21 cellular contexts compared by ENCODE assay signal in the genomic region with DNA sequence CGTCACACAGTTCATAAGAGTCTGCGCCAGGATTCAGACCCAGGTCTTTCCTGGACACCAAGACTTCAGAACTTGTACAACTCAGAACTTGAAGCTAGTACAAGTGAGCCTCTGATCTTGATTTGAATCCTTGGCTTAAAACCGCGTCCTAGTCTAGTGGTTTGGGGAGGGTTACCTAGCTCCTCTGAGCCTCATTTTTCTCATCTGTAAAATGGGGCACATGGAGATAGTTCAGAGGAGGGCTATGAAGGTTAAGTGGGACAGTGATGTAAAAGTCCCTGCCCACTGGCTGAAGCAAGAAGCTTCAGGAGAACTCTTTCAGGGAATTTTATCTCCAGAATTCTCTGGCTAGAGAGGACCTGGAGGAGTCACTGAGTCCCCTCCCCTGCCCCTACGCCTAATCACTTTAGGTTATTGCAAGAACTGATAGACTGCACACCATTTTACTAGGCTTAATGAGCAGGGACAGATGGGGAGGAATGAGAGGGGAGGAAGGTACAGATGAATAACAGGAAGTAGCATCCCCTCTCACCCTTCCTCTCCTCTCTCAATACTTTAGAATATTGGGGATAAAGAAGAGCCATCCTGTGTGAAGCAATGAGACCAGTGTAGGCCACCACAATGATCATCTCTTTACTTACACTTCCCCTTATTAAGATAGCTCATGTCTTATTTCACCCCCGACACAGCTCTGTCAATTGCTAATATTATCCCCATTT. TPM values are rescaled to one million over a fixed set of nuclear protein-coding genes. Genes with fewer than 3 reads are reported as not detected.
DNase-seq lines count a peak whose midpoint lies in the region; ATAC-seq and TF ChIP-seq lines count a peak whose summit lies in the region.
"Had no signal": no experiment of that assay in that cellular context is flagged by ENCODE, and none has a peak within 500 bp of the region (broad histone marks: within the 10 kb centered on the region; RNA-seq: fewer than 3 reads in every experiment).

No MANE protein-coding gene starts in this region.

- H3K27me3 Mint-ChIP-seq in activated T-helper 17 cell treated with anti-CD3 and anti-CD28 coated beads, Interleukin-2, amount 50 U/mL, for 72 hours: no peaks in the 10 kb centered on the region
- H3K27me3 Mint-ChIP-seq: brain; stimulated activated naive CD8-positive, alpha-beta T cell treated with anti-CD3 and anti-CD28 coated beads, Interleukin-15, Interleukin-2, amounts not matched to agents 100 ng/mL and 50 ng/mL, for 24 hours had no signal

- H3K9me3 Mint-ChIP-seq in activated T-helper 17 cell treated with anti-CD3 and anti-CD28 coated beads, Interleukin-2, amount 50 U/mL, for 72 hours: no peaks in the 10 kb centered on the region
- H3K9me3 Mint-ChIP-seq: activated T-cell treated with anti-CD3 and anti-CD28 coated beads, Interleukin-2, amount 50 U/mL, for 72 hours; stimulated activated naive CD8-positive, alpha-beta T cell treated with anti-CD3 and anti-CD28 coated beads, Interleukin-15, Interleukin-2, amounts not matched to agents 100 ng/mL and 50 ng/mL, for 24 hours had no signal

- H3K4me3 Mint-ChIP-seq in activated T-helper 17 cell treated with anti-CD3 and anti-CD28 coated beads, Interleukin-2, amount 50 U/mL, for 72 hours: no peak overlapping the region
- H3K4me3 Mint-ChIP-seq: activated T-cell treated with anti-CD3 and anti-CD28 coated beads, Interleukin-2, amount 50 U/mL, for 72 hours; brain; stimulated activated naive CD8-positive, alpha-beta T cell treated with anti-CD3 and anti-CD28 coated beads, Interleukin-15, Interleukin-2, amounts not matched to agents 100 ng/mL and 50 ng/mL, for 24 hours had no signal

- in situ Hi-C loops in KBM-7 (cut with MboI; ENCODE audit: low pct_unique_long_range_greater_than_20kb, low sequenced_read_pairs): no loop called here

- no peaks in the 10 kb centered on the region for H3K36me3 Mint-ChIP-seq in activated T-helper 17 cell treated with anti-CD3 and anti-CD28 coated beads, Interleukin-2, amount 50 U/mL, for 72 hours (ENCODE audit: low read depth)
- H3K36me3 Mint-ChIP-seq: brain had no signal

- H3K27ac Mint-ChIP-seq in activated T-helper 17 cell treated with anti-CD3 and anti-CD28 coated beads, Interleukin-2, amount 50 U/mL, for 72 hours: no peak overlapping the region
- H3K27ac Mint-ChIP-seq: activated naive CD4-positive, alpha-beta T cell treated with anti-CD3 and anti-CD28 coated beads, Interleukin-2, amount 50 U/mL, for 72 hours; activated T-cell treated with anti-CD3 and anti-CD28 coated beads, Interleukin-2, amount 50 U/mL, for 72 hours; brain; stimulated activated naive CD8-positive, alpha-beta T cell treated with anti-CD3 and anti-CD28 coated beads, Interleukin-15, Interleukin-2, amounts not matched to agents 100 ng/mL and 50 ng/mL, for 24 hours had no signal

- no peaks in the 10 kb centered on the region for H3K4me1 Mint-ChIP-seq in activated T-helper 17 cell treated with anti-CD3 and anti-CD28 coated beads, Interleukin-2, amount 50 U/mL, for 72 hours

- intact Hi-C loops in head of caudate nucleus (cut with DNase I): loop anchor here (10.0 kb wide), 2 partner anchors 90 to 160 kb away; a partner anchor contains a TSS

- ATAC-seq in activated T-helper 17 cell treated with anti-CD3 and anti-CD28 coated beads, Interleukin-2, amount 50 U/mL, for 72 hours (replicated peaks): no peak
- ATAC-seq: activated naive CD4-positive, alpha-beta T cell treated with anti-CD3 and anti-CD28 coated beads, Interleukin-2, amount 50 U/mL, for 72 hours; activated T-cell treated with anti-CD3 and anti-CD28 coated beads, Interleukin-2, amount 50 U/mL, for 72 hours; left cardiac atrium; sciatic nerve had no signal

- DNase-seq in AML-193 (lab: John Stamatoyannopoulos, UW): peak; percentile 76 to 79
- DNase-seq in KBM-7: peak; percentile 81
- DNase-seq in medulla oblongata (ENCODE audit: extremely low spot score): peak; percentile 34
- no peak for DNase-seq in D341Med (ENCODE audit: low spot score)
- no peak for DNase-seq in head of caudate nucleus
- no peak for DNase-seq in activated CD4-positive, alpha-beta T cell treated with anti-CD3 and anti-CD28 coated beads, Interleukin-2, amount 50 U/mL, for 4 hours
- DNase-seq: activated T-cell treated with anti-CD3 and anti-CD28 coated beads, Interleukin-2, amount 50 U/mL, for 72 hours; Caco-2; foreskin melanocyte; left cardiac atrium; NCI-H748 treated with DMSO at 0.1 percent for 48 hours; SW 1271; transverse colon had no signal

TF ChIP-seq in PFSK-1, 5 proteins besides CTCF, POLR2A, EP300 and RAD21:
- TF ChIP-seq SIN3A (IDR thresholded peaks at IDR 0.05; ENCODE audit: borderline replicate concordance, insufficient read depth, low read length): no peak
- TF ChIP-seq TAF1 (IDR thresholded peaks at IDR 0.05; ENCODE audit: borderline replicate concordance, insufficient read depth, low read length): no peak
- no peak for TF ChIP-seq FOXP2 (optimal IDR thresholded peaks at IDR 0.05; ENCODE audit: borderline replicate concordance, extremely low read depth, extremely low read length, insufficient read depth)
- TF ChIP-seq, protein P1, sequence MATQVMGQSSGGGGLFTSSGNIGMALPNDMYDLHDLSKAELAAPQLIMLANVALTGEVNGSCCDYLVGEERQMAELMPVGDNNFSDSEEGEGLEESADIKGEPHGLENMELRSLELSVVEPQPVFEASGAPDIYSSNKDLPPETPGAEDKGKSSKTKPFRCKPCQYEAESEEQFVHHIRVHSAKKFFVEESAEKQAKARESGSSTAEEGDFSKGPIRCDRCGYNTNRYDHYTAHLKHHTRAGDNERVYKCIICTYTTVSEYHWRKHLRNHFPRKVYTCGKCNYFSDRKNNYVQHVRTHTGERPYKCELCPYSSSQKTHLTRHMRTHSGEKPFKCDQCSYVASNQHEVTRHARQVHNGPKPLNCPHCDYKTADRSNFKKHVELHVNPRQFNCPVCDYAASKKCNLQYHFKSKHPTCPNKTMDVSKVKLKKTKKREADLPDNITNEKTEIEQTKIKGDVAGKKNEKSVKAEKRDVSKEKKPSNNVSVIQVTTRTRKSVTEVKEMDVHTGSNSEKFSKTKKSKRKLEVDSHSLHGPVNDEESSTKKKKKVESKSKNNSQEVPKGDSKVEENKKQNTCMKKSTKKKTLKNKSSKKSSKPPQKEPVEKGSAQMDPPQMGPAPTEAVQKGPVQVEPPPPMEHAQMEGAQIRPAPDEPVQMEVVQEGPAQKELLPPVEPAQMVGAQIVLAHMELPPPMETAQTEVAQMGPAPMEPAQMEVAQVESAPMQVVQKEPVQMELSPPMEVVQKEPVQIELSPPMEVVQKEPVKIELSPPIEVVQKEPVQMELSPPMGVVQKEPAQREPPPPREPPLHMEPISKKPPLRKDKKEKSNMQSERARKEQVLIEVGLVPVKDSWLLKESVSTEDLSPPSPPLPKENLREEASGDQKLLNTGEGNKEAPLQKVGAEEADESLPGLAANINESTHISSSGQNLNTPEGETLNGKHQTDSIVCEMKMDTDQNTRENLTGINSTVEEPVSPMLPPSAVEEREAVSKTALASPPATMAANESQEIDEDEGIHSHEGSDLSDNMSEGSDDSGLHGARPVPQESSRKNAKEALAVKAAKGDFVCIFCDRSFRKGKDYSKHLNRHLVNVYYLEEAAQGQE (IDR thresholded peaks at IDR 0.05; ENCODE audit: insufficient read depth in 1 of 2, low read depth in 2 of 2, low read length in 2 of 2): no peak
- peak; percentile 13; the same call in 1 of the 2 replicates for TF ChIP-seq POLR2AphosphoS5 (IDR thresholded peaks at IDR 0.05; ENCODE audit: low read depth, low read length)

RNA-seq across cellular contexts. Expression of a gene that starts 48.8 kb away (rescaled TPM):
- not detected for polyA plus RNA-seq in PFSK-1 (2012; ENCODE audit: insufficient read length, low read depth)
- not detected for total RNA-seq in activated T-helper 17 cell treated with anti-CD3 and anti-CD28 coated beads, Interleukin-2, amount 50 U/mL, for 72 hours
- total RNA-seq: activated naive CD4-positive, alpha-beta T cell treated with anti-CD3 and anti-CD28 coated beads, Interleukin-2, amount 50 U/mL, for 72 hours; activated T-cell treated with anti-CD3 and anti-CD28 coated beads, Interleukin-2, amount 50 U/mL, for 72 hours; Caco-2; left cardiac atrium; mucosa of gallbladder; osteocyte; transverse colon had no signal

Comparison
In these comparisons a context has a peak if more than half of its experiments do, and no peak if none do; other contexts are left out.
1. DNase-seq: peak in AML-193 (2 of 2), KBM-7 (single experiment) and medulla oblongata (single experiment); none in D341Med (single experiment), head of caudate nucleus (0 of 42) and activated CD4-positive, alpha-beta T cell treated with anti-CD3 and anti-CD28 coated beads, Interleukin-2, amount 50 U/mL, for 4 hours (0 of 2).